16 cellular contexts compared by ENCODE assay signal in the genomic region with DNA sequence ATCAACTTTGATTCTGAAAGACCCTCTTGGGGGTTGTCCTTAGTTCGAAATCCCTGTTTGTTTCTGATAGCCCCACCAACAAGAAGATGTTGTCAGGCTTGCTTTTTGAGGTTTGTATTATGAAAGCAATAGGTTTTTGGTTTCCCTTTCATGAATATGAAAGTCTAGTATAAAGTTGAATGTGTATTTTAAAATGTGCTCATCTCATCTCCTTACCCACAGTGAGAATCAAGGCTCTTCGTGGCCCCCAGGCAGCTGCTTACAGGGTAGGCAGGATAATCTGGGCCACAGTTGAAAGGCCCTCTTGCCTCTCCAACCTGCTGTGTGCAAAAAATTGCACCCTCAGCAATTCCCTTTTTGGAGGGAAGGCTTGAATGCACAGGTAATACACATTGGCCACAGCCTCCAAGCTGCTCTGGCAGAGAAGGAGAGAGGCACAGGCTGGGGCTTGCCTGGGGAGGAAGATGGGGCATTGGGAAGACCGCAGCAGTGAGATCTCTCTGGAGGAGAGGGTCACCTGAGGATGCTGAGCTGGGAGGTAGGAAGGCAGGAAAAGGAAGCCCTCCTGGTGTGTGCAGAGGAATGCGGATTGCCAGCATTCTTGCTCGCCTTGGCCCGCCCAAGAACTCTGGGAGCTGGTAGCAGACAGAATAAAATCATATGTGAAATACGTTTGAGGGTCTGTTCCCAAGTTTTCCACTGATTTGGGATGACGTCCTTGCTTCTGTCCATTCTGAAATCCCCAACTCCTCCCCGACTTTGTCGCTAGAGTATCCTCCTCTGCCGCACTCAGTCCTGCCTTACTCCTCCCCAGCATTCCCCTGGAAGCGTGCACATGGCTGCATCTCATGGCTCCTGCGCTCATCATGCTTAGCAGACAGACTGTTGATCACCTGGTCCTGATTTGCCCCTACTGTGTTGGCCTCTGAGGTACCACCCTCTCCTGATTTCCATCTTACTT.
A peak's percentile ranks its signal among the peaks of the same experiment; 100 is the strongest.
DNase-seq lines count a peak whose midpoint lies in the region; ATAC-seq, FAIRE-seq and TF ChIP-seq lines count a peak whose summit lies in the region.
"Had no signal": no experiment of that assay in that cellular context is flagged by ENCODE, and none has a peak within 500 bp of the region (broad histone marks: within the 10 kb centered on the region; RNA-seq: fewer than 3 reads in every experiment).

No MANE protein-coding gene starts in this region.

- H3K27ac Mint-ChIP-seq in HFFc6 (no peak overlapping the region), astrocyte (ENCODE audit: unreplicated experiment) (no peak overlapping the region)
- H3K27ac Mint-ChIP-seq: activated B cell treated with CpG ODN at 0.5 μM for 24 hours; IgD-negative memory B cell; stimulated activated memory B cell treated with anti-CD40 and anti-IgM and Interleukin-4, amounts not matched to agents 10 μg/mL and 1 μg/mL and 100 μg/mL, for 72 hours had no signal

- H3K36me3 ChIP-seq in BE2C (no peaks in the 10 kb centered on the region), astrocyte (ENCODE audit: insufficient read depth, low read length) (no peaks in the 10 kb centered on the region), keratinocyte (ENCODE audit: control insufficient read depth in 2 of 2, extremely low read depth in 1 of 2, insufficient read depth in 2 of 2, low read length in 2 of 2) (no peaks in the 10 kb centered on the region)
- H3K36me3 ChIP-seq: adrenal gland, right atrium auricular region had no signal

- H3K4me2 ChIP-seq in astrocyte (ENCODE audit: low read length) (peak overlapping the region; percentile 9), keratinocyte (ENCODE audit: control insufficient read depth, extremely low read depth, insufficient read depth, low read depth, low read length) (peak overlapping the region; percentile 59)

- H2AFZ ChIP-seq in astrocyte (ENCODE audit: low read depth, low read length) (no peak overlapping the region), keratinocyte (ENCODE audit: control insufficient read depth, low read length) (no peak overlapping the region)

- TF ChIP-seq CTCF in BE2C (IDR thresholded peaks at IDR 0.05; ENCODE audit: low read depth, low read length) (no peak), HFFc6 (IDR thresholded peaks at IDR 0.05) (no peak), astrocyte (IDR thresholded peaks at IDR 0.05; ENCODE audit: insufficient read depth, low read depth, low read length) (no peak), keratinocyte (optimal IDR thresholded peaks at IDR 0.05 in 1 of 3, IDR thresholded peaks at IDR 0.05 in 1 of 3, conservative IDR thresholded peaks at IDR 0.05 in 1 of 3; ENCODE audit: extremely low read depth in 1 of 3, insufficient read depth in 2 of 3, low read length in 3 of 3) (no peak)

- H3K27me3 ChIP-seq in BE2C (peaks cover 23% of the 10 kb centered on the region; the same call in 1 of the 2 replicates), astrocyte (ENCODE audit: insufficient read depth, low read length) (peaks cover 60% of the 10 kb centered on the region), keratinocyte (ENCODE audit: control insufficient read depth, extremely low read depth, insufficient read depth, low read length) (peaks cover 23% of the 10 kb centered on the region)
- H3K27me3 ChIP-seq: right atrium auricular region had no signal

- H3K9me3 ChIP-seq in BE2C = no peaks in the 10 kb centered on the region
- H3K9me3 ChIP-seq in astrocyte (ENCODE audit: insufficient read depth, low read depth, low read length) = peaks cover 5% of the 10 kb centered on the region
- H3K9me3 ChIP-seq in keratinocyte (ENCODE audit: control insufficient read depth, low read depth, low read length) = no peaks in the 10 kb centered on the region
- H3K9me3 ChIP-seq: adrenal gland, right atrium auricular region had no signal

- H3K4me3 ChIP-seq in BE2C (ENCODE audit: low read depth, low read length) (peak overlapping the region; percentile 20; the same call in 1 of the 2 replicates), astrocyte (ENCODE audit: insufficient read depth, low read depth, low read length) (no peak overlapping the region), keratinocyte (ENCODE audit: control insufficient read depth in 2 of 3, extremely low read depth in 1 of 3, insufficient read depth in 2 of 3, low read depth in 1 of 3, low read length in 3 of 3) (no peak overlapping the region)
- H3K4me3 ChIP-seq: adrenal gland, right atrium auricular region had no signal

- peaks cover 58% of the 10 kb centered on the region for H3K27me3 Mint-ChIP-seq in HFFc6 (ENCODE audit: insufficient read depth)
- peaks cover 70% of the 10 kb centered on the region for H3K27me3 Mint-ChIP-seq in astrocyte (ENCODE audit: low read depth, unreplicated experiment)

- H3K9me1 ChIP-seq in keratinocyte (ENCODE audit: control insufficient read depth, extremely low read depth, insufficient read depth, low read length) = no peaks in the 10 kb centered on the region

- DNase-seq in BE2C (no peak), HFFc6 (no peak), astrocyte (ENCODE audit: low read depth) (no peak), keratinocyte (ENCODE audit: low read depth, low spot score) (no peak), NCI-H2081 treated with DMSO at 0.1 percent for 48 hours (lab: John Stamatoyannopoulos, UW) (no peak)
- DNase-seq: activated B cell treated with CpG ODN at 0.5 μM for 24 hours; activated T-cell treated with anti-CD3 and anti-CD28 coated beads, Interleukin-2, amount 50 U/mL, for 1 hour; GDM1; stimulated activated CD4-positive, alpha-beta T cell treated with anti-CD3 and anti-CD28 coated beads, Interleukin-2, amount 100 ng/mL, for 48 hours had no signal

- H3K79me2 ChIP-seq in astrocyte (ENCODE audit: insufficient read depth, low read length) = no peaks in the 10 kb centered on the region
- H3K79me2 ChIP-seq in keratinocyte (ENCODE audit: control insufficient read depth, insufficient read depth, low read length) = no peaks in the 10 kb centered on the region

- H3K9ac ChIP-seq in astrocyte (ENCODE audit: low read length) (no peak overlapping the region), keratinocyte (ENCODE audit: control insufficient read depth, extremely low read depth, insufficient read depth, low read length) (no peak overlapping the region)

- H3K4me1 ChIP-seq in BE2C = no peaks in the 10 kb centered on the region; the same call in 1 of the 2 replicates
- H3K4me1 ChIP-seq in astrocyte (ENCODE audit: insufficient read depth, low read length) = no peaks in the 10 kb centered on the region
- peaks cover 14% of the 10 kb centered on the region for H3K4me1 ChIP-seq in keratinocyte (ENCODE audit: control insufficient read depth, extremely low read depth, insufficient read depth, low read length)
- H3K4me1 ChIP-seq: adrenal gland had no signal

- H3K4me1 Mint-ChIP-seq in HFFc6 (ENCODE audit: low read depth) = no peaks in the 10 kb centered on the region; the same call in 1 of the 2 replicates
- no peaks in the 10 kb centered on the region for H3K4me1 Mint-ChIP-seq in astrocyte (ENCODE audit: low read depth, unreplicated experiment)
- H3K4me1 Mint-ChIP-seq: activated B cell treated with CpG ODN at 0.5 μM for 24 hours; IgD-negative memory B cell; stimulated activated memory B cell treated with anti-CD40 and anti-IgM and Interleukin-4, amounts not matched to agents 10 μg/mL and 1 μg/mL and 100 μg/mL, for 72 hours had no signal

- dilution Hi-C loops in keratinocyte (cut with MboI; ENCODE audit: extremely low pct_ligation_motif_present, low sequenced_read_pairs) = no loop called here

- ATAC-seq in GM18858 (IDR thresholded peaks at IDR 0.05; ENCODE audit: unreplicated experiment) (no peak), GM19395 (IDR thresholded peaks at IDR 0.05; ENCODE audit: unreplicated experiment) (no peak), GM18873 (IDR thresholded peaks at IDR 0.05; ENCODE audit: low FRiP score, unreplicated experiment) (no peak)
- ATAC-seq: stimulated activated memory B cell treated with anti-CD40 and anti-IgM and Interleukin-4, amounts not matched to agents 10 μg/mL and 1 μg/mL and 100 μg/mL, for 72 hours had no signal

- H4K20me1 ChIP-seq in astrocyte (ENCODE audit: insufficient read depth, low read length) (no peaks in the 10 kb centered on the region), keratinocyte (ENCODE audit: control insufficient read depth, extremely low read depth, insufficient read depth, low read length) (no peaks in the 10 kb centered on the region)

- H3K27ac ChIP-seq in astrocyte (ENCODE audit: low read depth, low read length) = no peak overlapping the region
- H3K27ac ChIP-seq in keratinocyte (ENCODE audit: control insufficient read depth, insufficient read depth, low read length) = no peak overlapping the region
- H3K27ac ChIP-seq: adrenal gland, right atrium auricular region had no signal

- H3K36me3 Mint-ChIP-seq in HFFc6 (ENCODE audit: low read depth) = no peaks in the 10 kb centered on the region
- no peaks in the 10 kb centered on the region for H3K36me3 Mint-ChIP-seq in astrocyte (ENCODE audit: low read depth, unreplicated experiment)
- H3K36me3 Mint-ChIP-seq: stimulated activated memory B cell treated with anti-CD40 and anti-IgM and Interleukin-4, amounts not matched to agents 10 μg/mL and 1 μg/mL and 100 μg/mL, for 72 hours had no signal

- H3K4me3 Mint-ChIP-seq in HFFc6 = peak overlapping the region; percentile 33; the same call in 1 of the 2 replicates
- H3K4me3 Mint-ChIP-seq in astrocyte (ENCODE audit: unreplicated experiment) = peak overlapping the region; percentile 23
- H3K4me3 Mint-ChIP-seq: activated B cell treated with CpG ODN at 0.5 μM for 24 hours; IgD-negative memory B cell; stimulated activated memory B cell treated with anti-CD40 and anti-IgM and Interleukin-4, amounts not matched to agents 10 μg/mL and 1 μg/mL and 100 μg/mL, for 72 hours had no signal

- peaks cover under 1% of the 10 kb centered on the region; the same call in 1 of the 2 replicates for H3K9me3 Mint-ChIP-seq in HFFc6
- H3K9me3 Mint-ChIP-seq in astrocyte (ENCODE audit: unreplicated experiment) = peaks cover 27% of the 10 kb centered on the region
- H3K9me3 Mint-ChIP-seq: activated B cell treated with CpG ODN at 0.5 μM for 24 hours; IgD-negative memory B cell; stimulated activated memory B cell treated with anti-CD40 and anti-IgM and Interleukin-4, amounts not matched to agents 10 μg/mL and 1 μg/mL and 100 μg/mL, for 72 hours had no signal

- FAIRE-seq in astrocyte (lab: Jason Lieb, UNC) (no peak), keratinocyte (lab: Jason Lieb, UNC) (peak; percentile 69)
